8 cellular contexts compared by ENCODE assay signal in the genomic region with DNA sequence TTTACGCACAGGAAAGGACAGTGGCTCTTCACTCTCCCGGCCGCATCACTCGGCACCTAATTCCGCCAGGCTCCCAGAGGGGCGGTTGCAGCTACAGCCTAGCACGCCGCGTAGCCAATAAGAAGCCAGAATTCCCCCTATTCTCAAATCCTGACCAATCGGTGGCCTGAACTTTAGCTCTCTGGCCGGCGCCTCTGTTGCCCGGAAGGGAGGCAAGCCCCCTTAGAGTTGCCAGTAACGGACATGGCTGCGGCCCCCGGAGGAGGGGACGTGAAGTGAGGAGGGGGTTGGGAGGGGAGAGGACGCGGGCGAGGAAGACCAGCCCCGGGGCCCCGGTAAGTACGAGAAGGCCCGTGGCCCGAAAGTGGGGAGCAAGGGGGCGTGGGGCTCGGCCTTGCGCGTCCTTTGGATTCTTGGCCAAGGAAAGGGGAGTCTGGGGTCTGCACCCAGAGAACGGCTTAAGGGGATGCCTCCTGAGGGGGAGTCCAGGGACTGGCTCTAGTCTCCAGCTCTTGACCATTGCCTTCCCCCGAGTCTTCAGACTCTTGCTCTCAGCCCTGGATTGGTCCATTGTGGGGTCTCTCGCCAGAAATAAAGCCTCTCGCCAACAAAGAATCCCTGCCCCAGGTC. TPM values are rescaled to one million over a fixed set of nuclear protein-coding genes. Genes with fewer than 3 reads are reported as not detected.
A peak's percentile ranks its signal among the peaks of the same experiment; 100 is the strongest.
DNase-seq lines count a peak whose midpoint lies in the region; ATAC-seq and TF ChIP-seq lines count a peak whose summit lies in the region.

Gene TMEM94, plus strand, starts transcription at position 219 of the 630 bp plus-strand sequence. CDS start 15,271 bp downstream, outside the sequence.

- no peaks in the 10 kb centered on the region for H3K9me3 Mint-ChIP-seq in activated naive CD4-positive, alpha-beta T cell treated with anti-CD3 and anti-CD28 coated beads for 36 hours

- POLR2A ChIA-PET in HEK293T (lab: Yijun Ruan, JAX), result interaction anchor here (0.7 to 3.5 kb wide), 37 partner anchors 8 to 604 kb away, joined by 3 to 25 read pairs (median 5); partner anchors contain the start of genes GGA3, MIF4GD, MRPS7 and NUP85

- H3K4me3 Mint-ChIP-seq in activated naive CD4-positive, alpha-beta T cell treated with anti-CD3 and anti-CD28 coated beads for 36 hours, result peak within 1 kb of the TSS; percentile 83

- DNase-seq in GF-D8 (lab: John Stamatoyannopoulos, UW), result peak; percentile 90
- peak; percentile 96 for DNase-seq in HEK293T (ENCODE audit: extremely low spot score)
- DNase-seq in NAMALWA (ENCODE audit: low spot score), result peak; percentile 97
- DNase-seq in SK-N-DZ (ENCODE audit: low spot score), result peak; percentile 99
- DNase-seq in activated naive CD4-positive, alpha-beta T cell treated with anti-CD3 and anti-CD28 coated beads for 36 hours, result peak; percentile 96
- peak; percentile 54 to 98 (median 95) for DNase-seq in substantia nigra (lab: John Stamatoyannopoulos, UW)

- H3K27me3 Mint-ChIP-seq in activated naive CD4-positive, alpha-beta T cell treated with anti-CD3 and anti-CD28 coated beads for 36 hours (ENCODE audit: low read depth), result no peaks in the 10 kb centered on the region

- H3K9me3 ChIP-seq in gastroesophageal sphincter (no peaks in the 10 kb centered on the region), neutrophil (no peaks in the 10 kb centered on the region)

- peak within 1 kb of the TSS; percentile 85 for H3K27ac Mint-ChIP-seq in activated naive CD4-positive, alpha-beta T cell treated with anti-CD3 and anti-CD28 coated beads for 36 hours

- no peak for TF ChIP-seq CTCF in gastroesophageal sphincter (IDR thresholded peaks at IDR 0.05)
- TF ChIP-seq CTCF in neutrophil (IDR thresholded peaks at IDR 0.05), result no peak

- no peaks in the 10 kb centered on the region for H3K36me3 Mint-ChIP-seq in activated naive CD4-positive, alpha-beta T cell treated with anti-CD3 and anti-CD28 coated beads for 36 hours (ENCODE audit: low read depth)

- H3K4me1 Mint-ChIP-seq in activated naive CD4-positive, alpha-beta T cell treated with anti-CD3 and anti-CD28 coated beads for 36 hours (ENCODE audit: low read depth), result peaks cover 15% of the 10 kb centered on the region

- H3K27ac ChIP-seq in gastroesophageal sphincter, result peak within 1 kb of the TSS; percentile 90 to 95 (median 94)
- H3K27ac ChIP-seq in neutrophil, result peak within 1 kb of the TSS; percentile 57
- H3K27ac ChIP-seq in substantia nigra (ENCODE audit: low read depth, low read length, poor library complexity, severe bottlenecking), result peak within 1 kb of the TSS; percentile 97

- H3K4me1 ChIP-seq in gastroesophageal sphincter, result peaks cover 0 to 42% (median 21%) of the 10 kb centered on the region in 3 donors
- peaks cover 17 to 18% of the 10 kb centered on the region in 2 experiments for H3K4me1 ChIP-seq in neutrophil (ENCODE audit: control insufficient read depth in 1 of 2, insufficient read depth in 1 of 2, low read depth in 1 of 2, low read length in 1 of 2)

- intact Hi-C loops in activated naive CD4-positive, alpha-beta T cell treated with anti-CD3 and anti-CD28 coated beads for 36 hours (cut with micrococcal nuclease), result loop anchor here (1.0 to 10.0 kb wide), 4 partner anchors 52 to 167 kb away; partner anchors contain the start of genes GRB2, MYO15B, SLC25A19 and TSEN54

- H3K27me3 ChIP-seq in gastroesophageal sphincter, result no peaks in the 10 kb centered on the region
- peaks cover 6% of the 10 kb centered on the region for H3K27me3 ChIP-seq in neutrophil

- CTCF ChIA-PET in HEK293T (lab: Yijun Ruan, JAX), result interaction anchor here (0.6 to 1.2 kb wide), 3 partner anchors 49 to 60 kb away, joined by 3 read pairs; partner anchors contain the start of gene TSEN54
- CTCF ChIA-PET in activated naive CD4-positive, alpha-beta T cell treated with anti-CD3 and anti-CD28 coated beads for 36 hours (lab: Charles Lee), result interaction anchor here (0.6 to 1.4 kb wide), 7 partner anchors 60 to 216 kb away, joined by 3 to 6 read pairs (median 3); partner anchors contain the start of genes MIF4GD, SMIM5 and TSEN54

- H3K36me3 ChIP-seq in gastroesophageal sphincter (no peaks in the 10 kb centered on the region), neutrophil (no peaks in the 10 kb centered on the region)

- no peak for TF ChIP-seq EP300 in gastroesophageal sphincter (IDR thresholded peaks at IDR 0.05)

- no peak for TF ChIP-seq POLR2A in gastroesophageal sphincter (IDR thresholded peaks at IDR 0.05)

- ATAC-seq in gastroesophageal sphincter, result peak; percentile 99

- 0% methylated on average over 7 to 8 of the region's 33 CpGs for WGBS in gastroesophageal sphincter (ENCODE audit: low coverage in 1 of 2), 2 donors

- H3K4me3 ChIP-seq in gastroesophageal sphincter (peak within 1 kb of the TSS; percentile 94 to 95), neutrophil (ENCODE audit: low read depth in 1 of 2, low read length in 1 of 2) (peak within 1 kb of the TSS; percentile 78 to 79)

TF ChIP-seq in HEK293T, 16 proteins besides CTCF, POLR2A, EP300 and RAD21:
- TF ChIP-seq LEF1 (IDR thresholded peaks at IDR 0.05; ENCODE audit: borderline replicate concordance), result no peak
- TF ChIP-seq SP1 (IDR thresholded peaks at IDR 0.05), result no peak
- peak; percentile 99 for TF ChIP-seq ELF4 (IDR thresholded peaks at IDR 0.05)
- peak; percentile 67; the same call in 1 of the 2 replicates for TF ChIP-seq FOXM1 (IDR thresholded peaks at IDR 0.05; ENCODE audit: borderline replicate concordance)
- no peak for TF ChIP-seq HDGF (IDR thresholded peaks at IDR 0.05; ENCODE audit: borderline replicate concordance)
- peak; percentile 69 for TF ChIP-seq NFRKB (IDR thresholded peaks at IDR 0.05)
TF ChIP-seq in HEK293T: peak in this region for 3.

RNA-seq across cellular contexts. Expression of gene TMEM94, which starts in this region (rescaled TPM):
- polyA plus RNA-seq in SK-N-DZ (2014; cell fraction: cytosol; rRNA removed), result 87.4 and 94.3 TPM in 2 replicates
- 224 and 357 TPM in 2 replicates for polyA plus RNA-seq in SK-N-DZ (2014; cell fraction: nucleus; rRNA removed)
- total RNA-seq in activated naive CD4-positive, alpha-beta T cell treated with anti-CD3 and anti-CD28 coated beads for 36 hours, result 10 to 100 TPM; 50.4 to 53.5 TPM
- total RNA-seq in gastroesophageal sphincter, result 10 to 100 TPM; 31.0 to 50.3 (median 42.8) TPM

Comparison
In these comparisons a context has a peak if more than half of its experiments do, and no peak if none do; other contexts are left out.
1. Peak in every context shown above with its lines: DNase-seq, ATAC-seq, H3K4me3 ChIP-seq and H3K27ac ChIP-seq.